Comparison of ENCODE assay signal across 17 cellular contexts in genomic region chr12:100643246-100643645, GRCh38.
"Had no signal": no experiment of that assay in that cellular context is flagged by ENCODE, and none has a peak within 500 bp of the region (broad histone marks: within the 10 kb centered on the region; RNA-seq: fewer than 3 reads in every experiment).

No MANE protein-coding gene starts in this region.

- H3K4me3 ChIP-seq: left ventricle myocardium inferior, suprapubic skin, tibial nerve had no signal

- H3K36me3 ChIP-seq: left ventricle myocardium inferior, suprapubic skin had no signal

- H3K9me3 ChIP-seq: suprapubic skin had no signal

- H3K27me3 ChIP-seq: suprapubic skin, tibial nerve had no signal

- H3K27ac ChIP-seq: left ventricle myocardium inferior, suprapubic skin, tibial nerve had no signal

- H3K4me1 ChIP-seq: left ventricle myocardium inferior, suprapubic skin, tibial nerve had no signal

- DNase-seq: activated CD4-positive, alpha-beta T cell treated with anti-CD3 and anti-CD28 coated beads for 36 hours; activated CD4-positive, CD25-positive, alpha-beta regulatory T cell; activated CD8-positive, alpha-beta memory T cell treated with anti-CD3 and anti-CD28 coated beads, Interleukin-2, amount 10 ng/mL, durations not matched to agents 7 days and 5 days; activated CD8-positive, alpha-beta T cell treated with anti-CD3 and anti-CD28 coated beads, Interleukin-2, amount 10 ng/mL, durations not matched to agents 7 days and 5 days; activated naive CD4-positive, alpha-beta T cell; activated T-cell treated with anti-CD3 and anti-CD28 coated beads, Interleukin-2, amount 50 U/mL, for 48 hours; effector CD8-positive, alpha-beta T cell; left ventricle myocardium inferior; mammary epithelial cell; posterior cingulate gyrus; right cardiac atrium; stimulated activated CD4-positive, alpha-beta T cell treated with anti-CD3 and anti-CD28 coated beads, Interleukin-15, amount 100 ng/mL, for 24 hours; stimulated activated CD4-positive, alpha-beta T cell treated with anti-CD3 and anti-CD28 coated beads, Interleukin-2, amount 100 ng/mL, for 24 hours; stimulated activated naive B cell treated with anti-CD40 and anti-IgM and Interleukin-4, amounts not matched to agents 10 μg/mL and 1 μg/mL and 100 μg/mL, for 72 hours had no signal

- ATAC-seq: activated CD4-positive, alpha-beta T cell treated with anti-CD3 and anti-CD28 coated beads for 36 hours; activated CD8-positive, alpha-beta memory T cell treated with anti-CD3 and anti-CD28 coated beads, Interleukin-2, amount 10 ng/mL, durations not matched to agents 7 days and 5 days; activated CD8-positive, alpha-beta T cell treated with anti-CD3 and anti-CD28 coated beads, Interleukin-2, amount 10 ng/mL, durations not matched to agents 7 days and 5 days; activated naive CD4-positive, alpha-beta T cell treated with anti-CD3 and anti-CD28 coated beads, Interleukin-2, amount 50 U/mL, for 72 hours; right cardiac atrium; stimulated activated naive B cell treated with anti-CD40 and anti-IgM and Interleukin-4, amounts not matched to agents 10 μg/mL and 1 μg/mL and 100 μg/mL, for 72 hours had no signal
